8 cellular contexts compared by ENCODE assay signal in the genomic region with DNA sequence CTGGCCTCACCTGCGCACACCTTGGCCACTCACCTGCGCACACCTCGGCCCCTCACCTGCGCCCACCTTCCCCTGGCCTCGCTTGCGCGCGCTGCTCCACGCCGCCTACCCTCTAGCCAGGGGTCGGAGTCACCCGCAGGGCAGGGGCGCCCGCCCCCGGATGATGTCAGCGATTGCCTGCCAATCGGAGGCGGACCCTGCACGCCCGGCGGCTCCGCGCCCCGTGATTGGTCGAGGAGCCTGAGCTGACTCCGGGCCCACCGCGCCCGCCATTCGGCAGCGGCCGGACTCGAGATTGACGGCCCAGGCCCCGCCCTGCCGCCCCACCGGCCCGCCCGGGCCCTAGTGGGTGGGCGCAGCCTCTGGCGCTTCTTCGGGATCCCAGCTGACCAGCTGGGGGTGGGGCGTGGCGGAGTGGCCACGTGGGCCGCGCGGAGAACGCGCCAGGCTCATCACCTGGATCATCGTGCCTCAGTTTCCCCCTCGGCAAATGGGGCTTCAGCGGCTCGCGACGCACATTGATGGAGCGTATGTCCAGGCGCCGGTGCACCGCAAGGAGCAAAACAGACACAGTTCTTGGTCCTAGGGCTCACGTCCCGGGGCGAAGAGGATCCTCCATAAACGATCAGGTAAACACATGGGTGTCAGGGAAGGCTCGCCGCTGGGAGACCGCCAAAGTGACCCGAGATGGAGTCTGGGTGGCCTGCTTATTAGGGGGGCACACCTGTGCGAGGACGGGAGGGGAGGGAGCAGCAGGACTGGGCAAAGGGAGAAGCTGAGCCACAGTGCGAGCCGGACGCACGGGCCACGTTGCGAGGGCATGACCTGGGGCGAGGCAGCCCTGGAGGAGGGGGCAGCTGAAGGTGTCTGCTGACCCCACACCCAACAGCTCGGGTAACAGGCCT. TPM values are rescaled to one million over a fixed set of nuclear protein-coding genes. Genes with fewer than 3 reads are reported as not detected.
DNase-seq lines count a peak whose midpoint lies in the region; ATAC-seq and TF ChIP-seq lines count a peak whose summit lies in the region.

A gene with protein sequence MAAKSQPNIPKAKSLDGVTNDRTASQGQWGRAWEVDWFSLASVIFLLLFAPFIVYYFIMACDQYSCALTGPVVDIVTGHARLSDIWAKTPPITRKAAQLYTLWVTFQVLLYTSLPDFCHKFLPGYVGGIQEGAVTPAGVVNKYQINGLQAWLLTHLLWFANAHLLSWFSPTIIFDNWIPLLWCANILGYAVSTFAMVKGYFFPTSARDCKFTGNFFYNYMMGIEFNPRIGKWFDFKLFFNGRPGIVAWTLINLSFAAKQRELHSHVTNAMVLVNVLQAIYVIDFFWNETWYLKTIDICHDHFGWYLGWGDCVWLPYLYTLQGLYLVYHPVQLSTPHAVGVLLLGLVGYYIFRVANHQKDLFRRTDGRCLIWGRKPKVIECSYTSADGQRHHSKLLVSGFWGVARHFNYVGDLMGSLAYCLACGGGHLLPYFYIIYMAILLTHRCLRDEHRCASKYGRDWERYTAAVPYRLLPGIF (minus strand): TSS at position 137 of the 905 bp plus-strand sequence. CDS start 3,441 bp downstream, outside the sequence.

- peak within 1 kb of the TSS; percentile 74 for H3K4me3 ChIP-seq in ectodermal cell (ENCODE audit: insufficient read depth, low read depth, low read length)
- H3K4me3 ChIP-seq in lung: peak within 1 kb of the TSS; percentile 89

- H3K36me3 ChIP-seq in ectodermal cell (ENCODE audit: control insufficient read depth, insufficient read depth, low read length) (peaks cover 29% of the 10 kb centered on the region), lung (ENCODE audit: control insufficient read depth in 2 of 2, insufficient read depth in 2 of 2, low read length in 2 of 2) (peaks cover 0 to 13% of the 10 kb centered on the region in 2 donors)

- peak within 1 kb of the TSS; percentile 88 for H3K27ac ChIP-seq in ectodermal cell (ENCODE audit: insufficient read depth, low read depth, low read length, poor library complexity, severe bottlenecking)
- peak within 1 kb of the TSS; percentile 72 to 81 for H3K27ac ChIP-seq in lung (ENCODE audit: low read depth in 1 of 2, low read length in 1 of 2)

- no peaks in the 10 kb centered on the region for H3K9me3 ChIP-seq in ectodermal cell (ENCODE audit: control insufficient read depth, low read length)
- H3K9me3 ChIP-seq in lung (ENCODE audit: control insufficient read depth in 2 of 2, insufficient read depth in 1 of 2, low read length in 1 of 2): no peaks in the 10 kb centered on the region

- peaks cover 8% of the 10 kb centered on the region for H3K27me3 ChIP-seq in ectodermal cell (ENCODE audit: control insufficient read depth, insufficient read depth, low read length, poor library complexity, severe bottlenecking)
- H3K27me3 ChIP-seq in lung (ENCODE audit: control insufficient read depth, insufficient read depth): no peaks in the 10 kb centered on the region

- H3K4me1 ChIP-seq in ectodermal cell (ENCODE audit: control insufficient read depth, insufficient read depth, low read length) (peaks cover 7% of the 10 kb centered on the region), lung (ENCODE audit: control insufficient read depth in 2 of 2, insufficient read depth in 2 of 2, low read length in 2 of 2) (peaks cover 0 to 3% of the 10 kb centered on the region in 2 donors)

- WGBS in ectodermal cell, 2 experiments: 0% methylated on average over 78 of the region's 78 CpGs
- WGBS in lung, 2 donors: 0% methylated on average over 66 to 78 of the region's 78 CpGs

- ATAC-seq in GM19468 (IDR thresholded peaks at IDR 0.05; ENCODE audit: extremely low read depth, unreplicated experiment): peak; percentile 83
- peak; percentile 83 for ATAC-seq in lung (ENCODE audit: insufficient read depth, low FRiP score)

- TF ChIP-seq CTCF in lung (IDR thresholded peaks at IDR 0.05; ENCODE audit: control extremely low read depth, extremely low read depth): no peak

- DNase-seq in CMK (ENCODE audit: low read depth): peak; percentile 95
- DNase-seq in HS-5 (ENCODE audit: low read depth): peak; percentile 69
- peak; percentile 59 for DNase-seq in NK-92 (lab: John Stamatoyannopoulos, UW; ENCODE audit: unreplicated experiment)
- peak; percentile 78 to 89 for DNase-seq in activated CD8-positive, alpha-beta memory T cell treated with anti-CD3 and anti-CD28 coated beads for 1 hour (ENCODE audit: extremely low read depth in 1 of 2, low read depth in 1 of 2)
- peak; percentile 94 for DNase-seq in lung (ENCODE audit: low spot score)
- DNase-seq in stimulated activated CD4-positive, alpha-beta T cell treated with anti-CD3 and anti-CD28 coated beads, TNF-alpha, amount 100 ng/mL, for 4 hours (ENCODE audit: low read depth in 3 of 3): peak; percentile 85 to 92 (median 92)

RNA-seq across cellular contexts. Expression of the gene that starts here (rescaled TPM):
- polyA plus RNA-seq in ectodermal cell (2013, experiment 1 of 4): 94.3 TPM
- polyA plus RNA-seq in ectodermal cell (2013, experiment 2 of 4): 81.9 TPM
- polyA plus RNA-seq in ectodermal cell (2013, experiment 3 of 4): 45.1 TPM
- 49.9 TPM for polyA plus RNA-seq in ectodermal cell (2013, experiment 4 of 4)
- total RNA-seq in lung: 100 to 1,000 TPM in 1 of 2 donors, 10 to 100 TPM in 1; 41.2 to 138 TPM
- polyA plus RNA-seq in lung: 10 to 100 TPM; 67.8 to 68.3 TPM

Comparison
In these comparisons a context has a peak if more than half of its experiments do, and no peak if none do; other contexts are left out.
1. Peak in every context shown above with its lines: DNase-seq, ATAC-seq, H3K4me3 ChIP-seq and H3K27ac ChIP-seq.